ENCODE assay signal across 9 cellular contexts in genomic region chr3:171967137-171967783, GRCh38.
DNase-seq lines count a peak whose midpoint lies in the region; ATAC-seq and TF ChIP-seq lines count a peak whose summit lies in the region.
"Had no signal": no experiment of that assay in that cellular context is flagged by ENCODE, and none has a peak within 500 bp of the region (broad histone marks: within the 10 kb centered on the region; RNA-seq: fewer than 3 reads in every experiment).

No MANE protein-coding gene starts in this region.

- no peaks in the 10 kb centered on the region for H3K9me3 ChIP-seq in endodermal cell (ENCODE audit: control insufficient read depth, low read length)

- H3K4me1 ChIP-seq in endodermal cell (ENCODE audit: control insufficient read depth, insufficient read depth, low read length): no peaks in the 10 kb centered on the region

- WGBS in endodermal cell (ENCODE audit: insufficient coverage in 1 of 2, insufficient read length in 1 of 2), 2 experiments: 77 to 90% methylated on average over 5 to 6 of the region's 6 CpGs

- no peak overlapping the region for H3K4me3 ChIP-seq in endodermal cell (ENCODE audit: low read length)
- H3K4me3 ChIP-seq: skin epidermis had no signal

- no peaks in the 10 kb centered on the region for H3K36me3 ChIP-seq in endodermal cell (ENCODE audit: control insufficient read depth, insufficient read depth, low read length)

- no peaks in the 10 kb centered on the region for H3K36me3 Mint-ChIP-seq in endodermal cell (ENCODE audit: low read depth)
- H3K36me3 Mint-ChIP-seq in neural crest cell (ENCODE audit: low read depth): no peaks in the 10 kb centered on the region

- H3K4me1 Mint-ChIP-seq in endodermal cell (peaks cover 12% of the 10 kb centered on the region), neural crest cell (peaks cover 40% of the 10 kb centered on the region)

- no peaks in the 10 kb centered on the region for H3K27me3 ChIP-seq in endodermal cell (ENCODE audit: control insufficient read depth, insufficient read depth, low read length, poor library complexity, severe bottlenecking)

- peak overlapping the region; percentile 48 for H3K27ac ChIP-seq in endodermal cell (ENCODE audit: low read depth, low read length)

- H3K9me3 Mint-ChIP-seq in endodermal cell (no peaks in the 10 kb centered on the region), neural crest cell (peaks cover 13% of the 10 kb centered on the region)

- ATAC-seq in GM19328 (IDR thresholded peaks at IDR 0.05; ENCODE audit: unreplicated experiment): no peak
- ATAC-seq in GM18498 (IDR thresholded peaks at IDR 0.05; ENCODE audit: unreplicated experiment): no peak

- H3K27me3 Mint-ChIP-seq in endodermal cell (ENCODE audit: insufficient read depth) (no peaks in the 10 kb centered on the region), neural crest cell (ENCODE audit: low read depth) (no peaks in the 10 kb centered on the region)

- DNase-seq in GDM1 (lab: John Stamatoyannopoulos, UW) (peak; percentile 19), NOMO-1 treated with DMSO at 0.1 percent for 48 hours (lab: John Stamatoyannopoulos, UW; ENCODE audit: unreplicated experiment) (peak; percentile 95), endodermal cell (no peak), neural crest cell (ENCODE audit: low read depth, low spot score) (no peak), HPDE6-E6E7 (ENCODE audit: extremely low spot score) (no peak), activated gamma-delta T cell treated with Interleukin-2 at 50 U/mL for 16 hours (no peak)

- no peak overlapping the region for H3K27ac Mint-ChIP-seq in endodermal cell
- H3K27ac Mint-ChIP-seq in neural crest cell (ENCODE audit: unreplicated experiment): peak overlapping the region; percentile 24

- no peak overlapping the region for H3K9ac ChIP-seq in endodermal cell (ENCODE audit: extremely low read depth, low read length, poor library complexity, severe bottlenecking)

- H3K4me3 Mint-ChIP-seq in endodermal cell (no peak overlapping the region), neural crest cell (no peak overlapping the region)

- no peak for TF ChIP-seq CTCF in endodermal cell (conservative IDR thresholded peaks at IDR 0.05)
- TF ChIP-seq CTCF in neural crest cell (conservative IDR thresholded peaks at IDR 0.05): no peak

Comparison
In these comparisons a context has a peak if more than half of its experiments do, and no peak if none do; other contexts are left out.
1. DNase-seq: peak in GDM1 (single experiment) and NOMO-1 treated with DMSO at 0.1 percent for 48 hours (single experiment); none in endodermal cell (single experiment), neural crest cell (single experiment), HPDE6-E6E7 (single experiment) and activated gamma-delta T cell treated with Interleukin-2 at 50 U/mL for 16 hours (single experiment).